8 cellular contexts compared by ENCODE assay signal in the genomic region with DNA sequence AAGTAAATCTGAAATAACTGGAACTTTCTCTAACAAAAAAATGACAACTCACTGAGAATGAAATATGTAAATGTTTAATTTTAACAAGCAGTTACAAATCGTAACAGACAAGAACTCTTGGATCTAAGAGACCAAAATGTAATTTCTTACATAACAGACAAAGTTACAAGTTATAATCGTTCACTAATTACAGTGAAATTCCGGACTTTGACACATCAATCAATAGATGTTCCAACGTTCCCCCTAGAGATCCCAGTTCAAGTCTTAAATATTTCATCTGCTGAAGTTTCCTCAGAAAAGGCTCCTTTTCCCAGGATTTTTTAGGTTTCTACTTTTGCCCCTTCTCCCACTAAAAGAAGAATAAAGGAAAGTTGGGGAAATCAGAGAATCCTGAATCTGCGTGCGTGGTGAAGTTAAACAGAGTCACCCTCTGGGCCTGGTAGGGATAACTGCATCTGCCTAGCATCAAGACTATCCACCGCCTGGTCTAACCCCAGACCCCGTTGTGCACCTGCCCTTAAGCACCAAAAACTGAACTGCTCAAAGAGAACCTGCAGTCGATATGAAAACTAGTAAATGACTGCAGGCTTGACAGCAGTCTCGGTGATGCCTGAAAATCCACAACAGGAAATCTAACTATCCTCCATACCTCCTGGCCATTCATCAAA. TPM values are rescaled to one million over a fixed set of nuclear protein-coding genes. Genes with fewer than 3 reads are reported as not detected.
A peak's percentile ranks its signal among the peaks of the same experiment; 100 is the strongest.
DNase-seq lines count a peak whose midpoint lies in the region; ATAC-seq, FAIRE-seq and TF ChIP-seq lines count a peak whose summit lies in the region.

No MANE protein-coding gene starts in this region.

- ATAC-seq in A549 (peak in 1 of 2 experiments; percentile 15; a peak in 3 of 6 replicates), PC-3 (peak; percentile 4; the same call in 1 of the 2 replicates), GM21576 (IDR thresholded peaks at IDR 0.05; ENCODE audit: unreplicated experiment) (no peak)

- TF ChIP-seq CTCF in A549 (IDR thresholded peaks at IDR 0.05) = no peak
- no peak for TF ChIP-seq CTCF in GM10248 (IDR thresholded peaks at IDR 0.05; ENCODE audit: control extremely low read depth, extremely low read depth, low read depth, missing control alignments)
- TF ChIP-seq CTCF in PC-3 (conservative IDR thresholded peaks at IDR 0.05; ENCODE audit: low read depth, low read length) = no peak
- no peak for TF ChIP-seq CTCF in cardiac fibroblast (IDR thresholded peaks at IDR 0.05; ENCODE audit: low read depth, low read length)
- no peak for TF ChIP-seq CTCF in type B pancreatic cell (conservative IDR thresholded peaks at IDR 0.05)

- H3K79me1 ChIP-seq in mesendoderm (ENCODE audit: low read length) = peaks cover 9% of the 10 kb centered on the region

- no peak overlapping the region for H2BK5ac ChIP-seq in mesendoderm (ENCODE audit: low read length)

- no peak overlapping the region for H3K18ac ChIP-seq in mesendoderm (ENCODE audit: low read length)

- peak overlapping the region; percentile 84 for H3K4me3 ChIP-seq in A549
- H3K4me3 ChIP-seq in PC-3 (ENCODE audit: low read length) = peak overlapping the region; percentile 74
- peak overlapping the region; percentile 84 to 92 for H3K4me3 ChIP-seq in cardiac fibroblast (replicated peaks in 1 of 2; ENCODE audit: low read depth in 2 of 2, low read length in 2 of 2)
- H3K4me3 ChIP-seq in mesendoderm (ENCODE audit: low read length) = peak overlapping the region; percentile 71

- no peaks in the 10 kb centered on the region for H3K9me2 ChIP-seq in PC-3 (replicated peaks; ENCODE audit: low read length)

- no peak overlapping the region for H2BK15ac ChIP-seq in mesendoderm (replicated peaks; ENCODE audit: low read depth)

- no peak for TF ChIP-seq EP300 in A549 (IDR thresholded peaks at IDR 0.05)

- H3K79me2 ChIP-seq in PC-3 (ENCODE audit: low read length) (peaks cover 75% of the 10 kb centered on the region), mesendoderm (ENCODE audit: control insufficient read depth, insufficient read depth, low read length) (peaks cover 6% of the 10 kb centered on the region)

- CTCF ChIA-PET in A549 (lab: Yijun Ruan, JAX) = no interaction called here
- CTCF ChIA-PET in GM10248 (lab: Yijun Ruan, JAX) = no interaction called here
- CTCF ChIA-PET in PC-3 (lab: Charles Lee) = no interaction called here

- no peaks in the 10 kb centered on the region for H3K27me3 Mint-ChIP-seq in type B pancreatic cell

- TSS peak; percentile 21 for BruUV-seq in PC-3 (replicated peaks; lab: Mats Ljungman, UMichigan)

- H3K9ac ChIP-seq in PC-3 (ENCODE audit: low read length) (peak overlapping the region; percentile 69), mesendoderm (ENCODE audit: low read length) (peak overlapping the region; percentile 92)

- H4K8ac ChIP-seq in mesendoderm (ENCODE audit: low read depth, low read length) = no peak overlapping the region

- no peaks in the 10 kb centered on the region for H3K9me3 Mint-ChIP-seq in type B pancreatic cell

- H2AK5ac ChIP-seq in mesendoderm (ENCODE audit: low read length) = no peak overlapping the region

- peak overlapping the region; percentile 89 for H2AFZ ChIP-seq in PC-3 (ENCODE audit: low read length)

- H3K9me3 ChIP-seq in A549 (no peaks in the 10 kb centered on the region), PC-3 (ENCODE audit: low read length) (no peaks in the 10 kb centered on the region)

- POLR2A ChIA-PET in A549 (lab: Yijun Ruan, JAX) = interaction anchor here (0.6 to 0.7 kb wide), 2 partner anchors 140 to 206 kb away, joined by 3 read pairs; no protein-coding TSS in a partner anchor
- POLR2A ChIA-PET in GM10248 (lab: Yijun Ruan, JAX) = no interaction called here
- POLR2A ChIA-PET in PC-3 (lab: Charles Lee; ENCODE audit: unreplicated experiment) = no interaction called here

- DNase-seq in A549 (ENCODE audit: low read depth in 1 of 2, low spot score in 1 of 2) (peak in 1 of 2 experiments; percentile 14), GM10248 (ENCODE audit: extremely low spot score) (peak; percentile 28), PC-3 (peak; percentile 22), cardiac fibroblast (ENCODE audit: low read depth in 2 of 2) (peak in 1 of 2 donors; percentile 26), mesendoderm (no peak), type B pancreatic cell (ENCODE audit: extremely low spot score, unreplicated experiment) (no peak), HuH-7 (ENCODE audit: low spot score) (no peak)

- no peak for FAIRE-seq in A549 (lab: Jason Lieb, UNC)

- peak overlapping the region; percentile 85 for H3K4me2 ChIP-seq in A549
- H3K4me2 ChIP-seq in PC-3 (ENCODE audit: low read length) = peak overlapping the region; percentile 89
- H3K4me2 ChIP-seq in mesendoderm (ENCODE audit: low read length) = peak overlapping the region; percentile 72

- peak overlapping the region; percentile 94 for H3K27ac Mint-ChIP-seq in type B pancreatic cell

- no peak for TF ChIP-seq POLR2A in A549 (IDR thresholded peaks at IDR 0.05; ENCODE audit: low read length)

- H3K36me3 ChIP-seq in PC-3 (ENCODE audit: low read depth, low read length) (no peaks in the 10 kb centered on the region), mesendoderm (ENCODE audit: control insufficient read depth, insufficient read depth, low read length) (no peaks in the 10 kb centered on the region)

- peak overlapping the region; percentile 93 for H3K4me3 Mint-ChIP-seq in type B pancreatic cell

- H3K4me1 Mint-ChIP-seq in type B pancreatic cell (ENCODE audit: unreplicated experiment) = peaks cover 30% of the 10 kb centered on the region

- H3F3A ChIP-seq in PC-3 (ENCODE audit: low read length, unreplicated experiment) = no peaks in the 10 kb centered on the region

- no peaks in the 10 kb centered on the region for H3K27me3 ChIP-seq in PC-3 (ENCODE audit: low read length)
- no peaks in the 10 kb centered on the region for H3K27me3 ChIP-seq in mesendoderm (ENCODE audit: insufficient read depth, low read length, poor library complexity)

- H3K4me1 ChIP-seq in A549 (peaks cover 7% of the 10 kb centered on the region; the same call in 1 of the 3 replicates), PC-3 (ENCODE audit: insufficient read depth, low read length) (peaks cover 16% of the 10 kb centered on the region; the same call in 1 of the 2 replicates), mesendoderm (ENCODE audit: control insufficient read depth, low read depth, low read length) (peaks cover 5% of the 10 kb centered on the region)

- no peak overlapping the region for H4K5ac ChIP-seq in mesendoderm (ENCODE audit: low read length)

- H3K4ac ChIP-seq in mesendoderm (ENCODE audit: low read depth, low read length) = no peak overlapping the region

- intact Hi-C loops in PC-3 (cut with micrococcal nuclease) = loop anchor here (1.0 to 5.0 kb wide), 4 partner anchors 54 to 355 kb away; a partner anchor contains a TSS

- WGBS in A549 (ENCODE audit: missing lambda C conversion rate) = 35% methylated on average over 10 of the region's 10 CpGs
- WGBS in mesendoderm (ENCODE audit: extremely low coverage, insufficient coverage, low lambda C conversion rate) = no CpG with 5 or more reads among the region's 10 CpGs

- peak overlapping the region; percentile 96 for H3K56ac ChIP-seq in mesendoderm (ENCODE audit: low read length)

- H3K27ac ChIP-seq in A549 (peak overlapping the region; percentile 96 to 99), PC-3 (ENCODE audit: low read length) (peak overlapping the region; percentile 55), mesendoderm (ENCODE audit: low read depth, low read length) (no peak overlapping the region)

- peaks cover 7% of the 10 kb centered on the region for H3K36me3 Mint-ChIP-seq in type B pancreatic cell

- H4K20me1 ChIP-seq in PC-3 (ENCODE audit: low read length) = no peaks in the 10 kb centered on the region

- H3K23ac ChIP-seq in mesendoderm (ENCODE audit: low read length) = no peak overlapping the region

- H2BK120ac ChIP-seq in mesendoderm (ENCODE audit: low read depth, low read length) = no peak overlapping the region

- TF ChIP-seq RAD21 in A549 (conservative IDR thresholded peaks at IDR 0.05 in 1 of 2, IDR thresholded peaks at IDR 0.05 in 1 of 2) = no peak

TF ChIP-seq in A549, 52 proteins besides CTCF, POLR2A, EP300 and RAD21:
- no peak for TF ChIP-seq HDAC2 (IDR thresholded peaks at IDR 0.05)
- TF ChIP-seq KDM1A (IDR thresholded peaks at IDR 0.05; ENCODE audit: low read depth) = no peak
- TF ChIP-seq MAZ (IDR thresholded peaks at IDR 0.05; ENCODE audit: borderline replicate concordance, low read depth, low read length) = no peak
- TF ChIP-seq, protein P1, sequence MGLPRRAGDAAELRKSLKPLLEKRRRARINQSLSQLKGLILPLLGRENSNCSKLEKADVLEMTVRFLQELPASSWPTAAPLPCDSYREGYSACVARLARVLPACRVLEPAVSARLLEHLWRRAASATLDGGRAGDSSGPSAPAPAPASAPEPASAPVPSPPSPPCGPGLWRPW (IDR thresholded peaks at IDR 0.05) = no peak
- no peak for TF ChIP-seq NR3C1 (IDR thresholded peaks at IDR 0.05)
- TF ChIP-seq, protein P2, sequence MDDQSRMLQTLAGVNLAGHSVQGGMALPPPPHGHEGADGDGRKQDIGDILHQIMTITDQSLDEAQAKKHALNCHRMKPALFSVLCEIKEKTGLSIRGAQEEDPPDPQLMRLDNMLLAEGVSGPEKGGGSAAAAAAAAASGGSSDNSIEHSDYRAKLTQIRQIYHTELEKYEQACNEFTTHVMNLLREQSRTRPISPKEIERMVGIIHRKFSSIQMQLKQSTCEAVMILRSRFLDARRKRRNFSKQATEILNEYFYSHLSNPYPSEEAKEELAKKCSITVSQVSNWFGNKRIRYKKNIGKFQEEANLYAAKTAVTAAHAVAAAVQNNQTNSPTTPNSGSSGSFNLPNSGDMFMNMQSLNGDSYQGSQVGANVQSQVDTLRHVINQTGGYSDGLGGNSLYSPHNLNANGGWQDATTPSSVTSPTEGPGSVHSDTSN (IDR thresholded peaks at IDR 0.05) = no peak
- no peak for TF ChIP-seq MAFK (IDR thresholded peaks at IDR 0.05; ENCODE audit: partially characterized antibody)
- TF ChIP-seq RCOR1 (IDR thresholded peaks at IDR 0.05; ENCODE audit: low read depth, low read length) = no peak
- TF ChIP-seq RNF2 (IDR thresholded peaks at IDR 0.05; ENCODE audit: borderline replicate concordance, low read depth) = no peak
- TF ChIP-seq ZSCAN20 (CRISPR knock-in tag; IDR thresholded peaks at IDR 0.05) = no peak
- no peak for TF ChIP-seq HOXB5 (CRISPR knock-in tag; IDR thresholded peaks at IDR 0.05)

RNA-seq across cellular contexts. Expression of a gene that starts 2.3 kb away (rescaled TPM):
- polyA plus RNA-seq in A549 (2011; rRNA removed) (18.5 and 23.5 TPM in 2 replicates), A549 (2017; fragmentation: RNase III; extraction: RNeasy Plus Mini Kit Qiagen cat#74134 plus additional on column Dnase treatment) (10.4 to 11.9 TPM (median 11.0 TPM) in 3 replicates)
- polyA plus RNA-seq in A549 (2012; cell fraction: cytosol; rRNA removed) = 11.3 and 11.7 TPM in 2 replicates
- polyA plus RNA-seq in A549 (2012; cell fraction: nucleus; rRNA removed) = 10.3 and 12.2 TPM in 2 replicates
- 19.9 and 21.4 TPM in 2 replicates for polyA minus RNA-seq in A549 (2011; rRNA and poly(A)+ RNA removed)
- total RNA-seq in PC-3 (2014; rRNA removed) (7.7 TPM in 2 replicates), type B pancreatic cell (ENCODE audit: low replicate concordance) (19.7 and 23.6 TPM in 2 replicates)
- 4.1 TPM for polyA plus RNA-seq in mesendoderm (2013, experiment 1 of 2)
- 4.4 TPM for polyA plus RNA-seq in mesendoderm (2013, experiment 2 of 2)

Comparison
In these comparisons a context has a peak if more than half of its experiments do, and no peak if none do; other contexts are left out.
1. DNase-seq: peak in GM10248 (single experiment) and PC-3 (single experiment); none in mesendoderm (single experiment), type B pancreatic cell (single experiment) and HuH-7 (single experiment).
2. Peak in every context shown above with its lines, with median percentiles within 50 percentile points of each other: H3K4me2 ChIP-seq and H3K4me3 ChIP-seq.